ENCODE assay signal across 9 cellular contexts in the genomic region with DNA sequence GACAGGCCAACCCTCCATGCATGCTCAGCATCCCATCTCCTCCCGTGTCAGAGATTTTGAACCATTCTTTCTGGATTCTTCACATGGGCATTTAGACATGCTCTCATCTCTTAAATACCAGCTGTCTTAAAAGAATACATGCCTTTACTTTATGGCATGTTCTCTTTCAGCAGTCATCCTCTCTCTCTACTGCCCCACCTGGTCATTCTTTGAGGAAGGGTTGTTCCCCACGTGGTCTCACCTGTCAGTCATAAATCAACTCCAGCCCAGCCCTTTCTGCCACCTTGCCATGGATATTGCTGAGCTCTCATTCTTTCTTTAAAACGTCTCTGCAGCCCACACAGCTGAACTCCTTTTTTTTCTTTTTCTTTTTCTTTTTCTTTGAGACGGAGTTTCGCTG.
DNase-seq lines count a peak whose midpoint lies in the region; ATAC-seq and TF ChIP-seq lines count a peak whose summit lies in the region.
"Had no signal": no experiment of that assay in that cellular context is flagged by ENCODE, and none has a peak within 500 bp of the region (broad histone marks: within the 10 kb centered on the region; RNA-seq: fewer than 3 reads in every experiment).

No MANE protein-coding gene starts in this region.

- ATAC-seq in T-helper 17 cell: peak; percentile 44

- DNase-seq in GM06990 (ENCODE audit: extremely low read depth, insufficient read length): no peak
- DNase-seq in H7: peak; percentile 45
- DNase-seq in T-helper 17 cell: no peak
- peak; percentile 26 for DNase-seq in nephron progenitor cell
- DNase-seq in T1000 (lab: John Stamatoyannopoulos, UW): no peak
- no peak for DNase-seq in SKM-1 treated with dmso at 0.1 percent for 144 hours (lab: John Stamatoyannopoulos, UW; ENCODE audit: unreplicated experiment)
- DNase-seq in COR-L47 (lab: John Stamatoyannopoulos, UW): no peak
- DNase-seq: SHP77; stimulated activated CD8-positive, alpha-beta memory T cell treated with anti-CD3 and anti-CD28 coated beads, Interleukin-4, amount 100 ng/mL, for 48 hours had no signal

- H3K4me3 ChIP-seq in GM06990 (replicated peaks; ENCODE audit: low read depth, low read length) (no peak overlapping the region), H7 (ENCODE audit: insufficient read depth, low read depth, low read length) (no peak overlapping the region)

- H3K27ac Mint-ChIP-seq in T-helper 17 cell (no peak overlapping the region), nephron progenitor cell (no peak overlapping the region)

- TF ChIP-seq CTCF in GM06990 (IDR thresholded peaks at IDR 0.05; ENCODE audit: insufficient read depth, low read length, poor library complexity, severe bottlenecking) (peak; percentile 43), nephron progenitor cell (IDR thresholded peaks at IDR 0.05) (no peak)

- H3K27me3 Mint-ChIP-seq in T-helper 17 cell (no peaks in the 10 kb centered on the region), nephron progenitor cell (ENCODE audit: low read depth, poor library complexity) (no peaks in the 10 kb centered on the region)

- H3K4me1 Mint-ChIP-seq in T-helper 17 cell: peaks cover 7% of the 10 kb centered on the region
- peaks cover 26% of the 10 kb centered on the region for H3K4me1 Mint-ChIP-seq in nephron progenitor cell

- peaks cover 5% of the 10 kb centered on the region for H3K36me3 Mint-ChIP-seq in T-helper 17 cell (ENCODE audit: low read depth)
- peaks cover 25% of the 10 kb centered on the region for H3K36me3 Mint-ChIP-seq in nephron progenitor cell (ENCODE audit: low read depth)

- no peaks in the 10 kb centered on the region for H3K9me3 ChIP-seq in T-helper 17 cell (ENCODE audit: control insufficient read depth, low read length, poor library complexity, severe bottlenecking)

- peaks cover 3% of the 10 kb centered on the region; the same call in 1 of the 2 replicates for H3K36me3 ChIP-seq in GM06990 (ENCODE audit: control insufficient read depth, insufficient read depth, low read length)
- H3K36me3 ChIP-seq in H7 (replicated peaks; ENCODE audit: control insufficient read depth, insufficient read depth, low read length): no peaks in the 10 kb centered on the region

- H3K27me3 ChIP-seq in GM06990 (replicated peaks; ENCODE audit: control insufficient read depth, insufficient read depth, low read length): no peaks in the 10 kb centered on the region
- no peaks in the 10 kb centered on the region for H3K27me3 ChIP-seq in H7 (ENCODE audit: control insufficient read depth, insufficient read depth, low read length)

- H3K4me3 Mint-ChIP-seq in T-helper 17 cell (no peak overlapping the region), nephron progenitor cell (no peak overlapping the region)

- no peaks in the 10 kb centered on the region for H3K9me3 Mint-ChIP-seq in nephron progenitor cell

Comparison
In these comparisons a context has a peak if more than half of its experiments do, and no peak if none do; other contexts are left out.
1. DNase-seq: peak in H7 (single experiment) and nephron progenitor cell (single experiment); none in GM06990 (single experiment), T-helper 17 cell (0 of 3), T1000 (single experiment), SKM-1 treated with dmso at 0.1 percent for 144 hours (single experiment) and COR-L47 (single experiment).